Comparison of ENCODE assay signal across 21 cellular contexts in genomic region chr3:52098108-52098507, GRCh38. TPM values are rescaled to one million over a fixed set of nuclear protein-coding genes. Genes with fewer than 3 reads are reported as not detected.
DNase-seq lines count a peak whose midpoint lies in the region; ATAC-seq and TF ChIP-seq lines count a peak whose summit lies in the region.
"Had no signal": no experiment of that assay in that cellular context is flagged by ENCODE, and none has a peak within 500 bp of the region (broad histone marks: within the 10 kb centered on the region; RNA-seq: fewer than 3 reads in every experiment).

No MANE protein-coding gene starts in this region.

- H3K4me2 ChIP-seq in hepatocyte = no peak overlapping the region

- H3K79me2 ChIP-seq in hepatocyte = no peaks in the 10 kb centered on the region

- H3K27ac ChIP-seq in hepatocyte (peak overlapping the region; percentile 81), aorta (ENCODE audit: low read depth in 1 of 2, low read length in 2 of 2) (no peak overlapping the region)

- no peaks in the 10 kb centered on the region for H3K27me3 Mint-ChIP-seq in natural killer cell (ENCODE audit: low read depth in 2 of 2)
- H3K27me3 Mint-ChIP-seq: CD4-positive, CD25-positive, alpha-beta regulatory T cell; IgD-negative memory B cell had no signal

- H3K9me3 ChIP-seq in hepatocyte (ENCODE audit: low read depth) (no peaks in the 10 kb centered on the region), aorta (ENCODE audit: control insufficient read depth, low read length) (no peaks in the 10 kb centered on the region)

- no peak overlapping the region for H3K27ac Mint-ChIP-seq in natural killer cell
- H3K27ac Mint-ChIP-seq: CD4-positive, CD25-positive, alpha-beta regulatory T cell; H9; IgD-negative memory B cell had no signal

- no peak overlapping the region for H3K4me3 ChIP-seq in hepatocyte
- no peak overlapping the region for H3K4me3 ChIP-seq in aorta (ENCODE audit: low read length in 2 of 2)

- 86% methylated on average over 1 of the region's 1 CpG for WGBS in hepatocyte (ENCODE audit: low lambda C conversion rate, missing lambda C conversion rate)
- 79 to 85% methylated on average over 1 of the region's 1 CpG for WGBS in aorta, 2 donors

- no peak overlapping the region for H3K4me3 Mint-ChIP-seq in natural killer cell
- H3K4me3 Mint-ChIP-seq: CD4-positive, CD25-positive, alpha-beta regulatory T cell; H9; IgD-negative memory B cell had no signal

- ATAC-seq in left cardiac atrium = peak; percentile 9 to 16
- no peak for ATAC-seq in Right ventricle myocardium inferior
- ATAC-seq in sciatic nerve = peak; percentile 16
- ATAC-seq in aorta (ENCODE audit: low FRiP score) = peak; percentile 79
- no peak for ATAC-seq in HG03457 (IDR thresholded peaks at IDR 0.05; ENCODE audit: unreplicated experiment)
- no peak for ATAC-seq in natural killer cell

- DNase-seq in left cardiac atrium = peak; percentile 29
- no peak for DNase-seq in Right ventricle myocardium inferior (ENCODE audit: missing footprints)
- no peak for DNase-seq in hepatocyte (ENCODE audit: low spot score)
- DNase-seq in sciatic nerve (ENCODE audit: low spot score) = no peak
- DNase-seq in aorta = peak; percentile 48 to 62
- DNase-seq in natural killer cell = no peak
- no peak for DNase-seq in HuH-7 (ENCODE audit: low spot score)
- DNase-seq: CD4-positive, CD25-positive, alpha-beta regulatory T cell; DMS153; DND-41; H9; NCI-H1048; NCI-H1417; NCI-H1694; NCI-H2081; NCI-H2227 treated with DMSO at 0.1 percent for 48 hours; NCI-H526 treated with DMSO at 0.1 percent for 48 hours; RPMI8226; SHP77 treated with DMSO at 0.1 percent for 48 hours had no signal

- H3K9me3 Mint-ChIP-seq in natural killer cell = peaks cover 0 to 2% of the 10 kb centered on the region in 2 donors

- H4K20me1 ChIP-seq in hepatocyte (ENCODE audit: insufficient read depth, poor library complexity, severe bottlenecking) = no peaks in the 10 kb centered on the region

- intact Hi-C loops in left cardiac atrium (cut with DNase I) = no loop called here
- intact Hi-C loops in Right ventricle myocardium inferior (cut with DNase I) = no loop called here
- intact Hi-C loops in sciatic nerve (cut with DNase I) = no loop called here
- intact Hi-C loops in aorta (cut with DNase I) = no loop called here
- intact Hi-C loops in natural killer cell (cut with micrococcal nuclease) = no loop called here

- TF ChIP-seq CTCF in hepatocyte (IDR thresholded peaks at IDR 0.05; ENCODE audit: poor library complexity) (no peak), natural killer cell (IDR thresholded peaks at IDR 0.05) (no peak)

- no peaks in the 10 kb centered on the region for H3K36me3 Mint-ChIP-seq in natural killer cell

- no peaks in the 10 kb centered on the region for H3K27me3 ChIP-seq in hepatocyte
- no peaks in the 10 kb centered on the region for H3K27me3 ChIP-seq in aorta (ENCODE audit: control insufficient read depth in 1 of 2, insufficient read depth in 2 of 2, low read length in 1 of 2)

- H3K9me2 ChIP-seq in hepatocyte (replicated peaks; ENCODE audit: insufficient read depth) = no peaks in the 10 kb centered on the region

- H3K36me3 ChIP-seq in hepatocyte (replicated peaks; ENCODE audit: insufficient read depth, low read depth) = no peaks in the 10 kb centered on the region
- no peaks in the 10 kb centered on the region for H3K36me3 ChIP-seq in aorta (ENCODE audit: control insufficient read depth in 1 of 2, insufficient read depth in 2 of 2, low read length in 1 of 2)

- H3K4me1 Mint-ChIP-seq in natural killer cell = peaks cover 20 to 29% of the 10 kb centered on the region in 2 donors
- H3K4me1 Mint-ChIP-seq: CD4-positive, CD25-positive, alpha-beta regulatory T cell; H9; IgD-negative memory B cell had no signal

- H2AFZ ChIP-seq in hepatocyte = no peak overlapping the region

- H3K4me1 ChIP-seq in hepatocyte (ENCODE audit: insufficient read depth) (peaks cover 5% of the 10 kb centered on the region), aorta (ENCODE audit: control insufficient read depth in 1 of 2, insufficient read depth in 2 of 2, low read length in 2 of 2) (no peaks in the 10 kb centered on the region)

RNA-seq across cellular contexts. Expression of gene DUSP7, which starts 41.7 kb away (rescaled TPM):
- total RNA-seq in left cardiac atrium (10 to 100 TPM; 24.6 to 39.3 TPM), Right ventricle myocardium inferior (25.0 TPM), hepatocyte (13.1 and 13.8 TPM in 2 replicates), sciatic nerve (22.1 TPM), aorta (10 to 100 TPM; 36.8 to 54.1 TPM), natural killer cell (10 to 100 TPM in 2 of 3 donors, 1 to 10 TPM in 1; 8.7 to 17.4 (median 11.6) TPM)
- polyA plus RNA-seq in hepatocyte (5.9 and 6.4 TPM in 2 replicates), aorta (10 to 100 TPM in 1 of 2 donors, 1 to 10 TPM in 1; 8.8 to 14.4 TPM)

RNA-seq across cellular contexts. Expression of gene POC1A, which starts 56.1 kb away (rescaled TPM):
- total RNA-seq in left cardiac atrium (1 to 10 TPM; 1.9 to 2.4 TPM), Right ventricle myocardium inferior (1.7 TPM), hepatocyte (2.6 TPM in 2 replicates), sciatic nerve (2.1 TPM), aorta (1 to 10 TPM in 1 of 2 donors, under 1 TPM in 1; 0.91 to 2.1 TPM), natural killer cell (1 to 10 TPM; 1.3 to 2.6 (median 2.4) TPM)
- polyA plus RNA-seq in hepatocyte (3.7 and 5.7 TPM in 2 replicates), aorta (1 to 10 TPM in 1 of 2 donors, under 1 TPM in 1; 0.38 to 1.6 TPM)

Comparison
In these comparisons a context has a peak if more than half of its experiments do, and no peak if none do; other contexts are left out.
1. ATAC-seq: peak in left cardiac atrium (2 of 2), sciatic nerve (single experiment) and aorta (single experiment); none in Right ventricle myocardium inferior (single experiment), HG03457 (single experiment) and natural killer cell (0 of 3).
2. DNase-seq: peak in left cardiac atrium (single experiment) and aorta (2 of 2); none in Right ventricle myocardium inferior (single experiment), hepatocyte (single experiment), sciatic nerve (single experiment), natural killer cell (single experiment) and HuH-7 (single experiment).